ENCODE assay signal across 1 cellular context in the genomic region with DNA sequence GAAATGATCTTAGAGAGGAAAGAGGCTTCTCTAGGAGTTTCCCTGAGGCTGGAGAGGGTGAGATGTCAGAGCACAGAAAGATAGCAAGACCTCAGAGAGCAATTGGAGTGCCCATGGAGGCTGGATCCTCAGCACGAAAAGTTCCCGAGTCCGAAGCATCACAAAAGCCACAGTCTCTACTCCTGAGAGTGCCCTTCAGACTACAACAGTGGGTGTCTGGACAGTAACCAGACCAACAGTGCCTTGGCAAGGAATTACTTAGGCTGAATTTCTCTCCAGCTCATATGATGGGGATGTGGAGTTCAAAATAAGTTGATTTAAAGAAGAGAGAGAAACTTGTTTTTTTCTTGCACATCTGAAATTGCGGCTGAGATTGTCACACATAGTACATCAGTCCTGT.
TF ChIP-seq lines count a peak whose summit lies in the region.

No MANE protein-coding gene starts in this region.

TF ChIP-seq in HepG2, 621 proteins besides CTCF, POLR2A, EP300 and RAD21:
- TF ChIP-seq PRPF4 (IDR thresholded peaks at IDR 0.05; ENCODE audit: low read depth, low read length, poor library complexity, severe bottlenecking) = no peak
- no peak for TF ChIP-seq NFYB (CRISPR knock-in tag; IDR thresholded peaks at IDR 0.05)
- no peak for TF ChIP-seq ARID2 (CRISPR knock-in tag; IDR thresholded peaks at IDR 0.05; ENCODE audit: borderline replicate concordance)
- no peak for TF ChIP-seq ZNF883 (CRISPR knock-in tag; IDR thresholded peaks at IDR 0.05; ENCODE audit: not compliant biosample characterization)
- TF ChIP-seq TEAD2 (CRISPR knock-in tag; IDR thresholded peaks at IDR 0.05) = no peak
